In the genomic region with DNA sequence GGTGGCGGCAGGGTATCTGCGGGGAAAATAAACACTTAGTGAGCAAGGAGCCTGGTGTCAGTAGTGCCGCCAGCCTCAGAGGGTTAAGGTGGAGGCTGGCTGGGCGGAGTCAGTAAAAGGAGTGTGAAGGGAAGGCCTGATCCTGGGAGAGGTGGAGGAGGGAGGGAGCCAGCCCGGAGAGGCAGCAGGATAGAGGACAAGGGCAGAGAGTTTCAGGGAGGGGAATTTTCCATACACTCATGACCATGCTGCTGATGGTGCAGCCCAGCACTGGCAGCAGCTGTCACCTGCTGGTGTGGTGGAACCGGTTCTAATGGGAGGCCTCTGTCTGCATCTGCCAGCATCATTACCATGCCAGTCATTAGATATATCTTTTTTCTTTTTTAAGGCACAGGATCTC, we compare ENCODE assay signal across 22 cellular contexts. TPM values are rescaled to one million over a fixed set of nuclear protein-coding genes. Genes with fewer than 3 reads are reported as not detected.
A peak's percentile ranks its signal among the peaks of the same experiment; 100 is the strongest.
DNase-seq lines count a peak whose midpoint lies in the region; ATAC-seq and TF ChIP-seq lines count a peak whose summit lies in the region.
"Had no signal": no experiment of that assay in that cellular context is flagged by ENCODE, and none has a peak within 500 bp of the region (broad histone marks: within the 10 kb centered on the region; RNA-seq: fewer than 3 reads in every experiment).

No MANE protein-coding gene starts in this region.

- peak; percentile 79 for ATAC-seq in GM23338
- peak; percentile 76 for ATAC-seq in mucosa of descending colon
- no peak for ATAC-seq in HG03432 (IDR thresholded peaks at IDR 0.05; ENCODE audit: unreplicated experiment)
- ATAC-seq in HG03520 (IDR thresholded peaks at IDR 0.05; ENCODE audit: unreplicated experiment) = no peak
- ATAC-seq in stimulated activated memory B cell treated with anti-CD40 and anti-IgM and Interleukin-4, amounts not matched to agents 10 μg/mL and 1 μg/mL and 100 μg/mL, for 72 hours = no peak
- ATAC-seq: right cardiac atrium had no signal

- H3K27me3 ChIP-seq in GM23338 (ENCODE audit: insufficient read depth) = no peaks in the 10 kb centered on the region
- H3K27me3 ChIP-seq in endodermal cell (ENCODE audit: control insufficient read depth, insufficient read depth, low read length, poor library complexity, severe bottlenecking) = no peaks in the 10 kb centered on the region

- H3K9me3 Mint-ChIP-seq in GM23338 (no peaks in the 10 kb centered on the region), endodermal cell (no peaks in the 10 kb centered on the region)
- no peaks in the 10 kb centered on the region for H3K9me3 Mint-ChIP-seq in stimulated activated memory B cell treated with anti-CD40 and anti-IgM and Interleukin-4, amounts not matched to agents 10 μg/mL and 1 μg/mL and 100 μg/mL, for 72 hours
- H3K9me3 Mint-ChIP-seq: memory B cell; T-helper 2 cell treated with Interferon-gamma antibody and Interleukin-4, amounts not matched to agents 5 μg/mL and 100 μg/mL, for 36 hours had no signal

- H3K79me2 ChIP-seq in GM23338 (replicated peaks; ENCODE audit: insufficient read depth) = no peaks in the 10 kb centered on the region

- H3F3A ChIP-seq in GM23338 (replicated peaks; ENCODE audit: low read depth) = no peaks in the 10 kb centered on the region; the same call in 1 of the 2 replicates

- H3K9me3 ChIP-seq in endodermal cell (ENCODE audit: control insufficient read depth, low read length) = no peaks in the 10 kb centered on the region
- no peaks in the 10 kb centered on the region for H3K9me3 ChIP-seq in mucosa of descending colon

- H4K20me1 ChIP-seq in GM23338 (replicated peaks; ENCODE audit: insufficient read depth) = no peaks in the 10 kb centered on the region

- H3K36me3 Mint-ChIP-seq in GM23338 (ENCODE audit: low read depth) (no peaks in the 10 kb centered on the region), endodermal cell (ENCODE audit: low read depth) (no peaks in the 10 kb centered on the region)
- no peaks in the 10 kb centered on the region for H3K36me3 Mint-ChIP-seq in stimulated activated memory B cell treated with anti-CD40 and anti-IgM and Interleukin-4, amounts not matched to agents 10 μg/mL and 1 μg/mL and 100 μg/mL, for 72 hours
- H3K36me3 Mint-ChIP-seq: immature natural killer cell, memory B cell had no signal

- intact Hi-C loops in mucosa of descending colon (cut with DNase I, micrococcal nuclease) = no loop called here

- H3K4me3 ChIP-seq in GM23338 = no peak overlapping the region
- no peak overlapping the region for H3K4me3 ChIP-seq in endodermal cell (ENCODE audit: low read length)
- no peak overlapping the region for H3K4me3 ChIP-seq in mucosa of descending colon

- DNase-seq in GM23338 (ENCODE audit: low spot score) (no peak), NCI-H2171 (lab: John Stamatoyannopoulos, UW) (peak; percentile 27), endodermal cell (peak; percentile 79), mucosa of descending colon (peak in 1 of 3 donors; percentile 25), activated gamma-delta T cell (lab: John Stamatoyannopoulos, UW) (no peak)
- DNase-seq: activated CD8-positive, alpha-beta memory T cell treated with anti-CD3 and anti-CD28 coated beads, Interleukin-2, amount 50 U/mL, for 4 hours; activated naive CD4-positive, alpha-beta T cell; aorta; COR-L47; GDM1; immature natural killer cell; MM.1S; NCI-H2029 treated with DMSO at 0.1 percent for 48 hours; nucleus accumbens; right cardiac atrium; SHP77 treated with DMSO at 0.1 percent for 48 hours had no signal

- no peaks in the 10 kb centered on the region for H3K9me2 ChIP-seq in GM23338 (ENCODE audit: insufficient read depth)

- WGBS in endodermal cell (ENCODE audit: insufficient coverage in 1 of 2, insufficient read length in 1 of 2), 2 experiments = 67 to 76% methylated on average over 5 to 6 of the region's 6 CpGs

- no peak overlapping the region for H3K4me2 ChIP-seq in GM23338

- H3K36me3 ChIP-seq in GM23338 (ENCODE audit: insufficient read depth) = no peaks in the 10 kb centered on the region
- H3K36me3 ChIP-seq in endodermal cell (ENCODE audit: control insufficient read depth, insufficient read depth, low read length) = no peaks in the 10 kb centered on the region
- no peaks in the 10 kb centered on the region for H3K36me3 ChIP-seq in mucosa of descending colon (ENCODE audit: low read depth)

- H3K4me1 Mint-ChIP-seq in GM23338 = peaks cover 6% of the 10 kb centered on the region
- peaks cover 6% of the 10 kb centered on the region for H3K4me1 Mint-ChIP-seq in endodermal cell
- no peaks in the 10 kb centered on the region for H3K4me1 Mint-ChIP-seq in stimulated activated memory B cell treated with anti-CD40 and anti-IgM and Interleukin-4, amounts not matched to agents 10 μg/mL and 1 μg/mL and 100 μg/mL, for 72 hours
- H3K4me1 Mint-ChIP-seq: immature natural killer cell, memory B cell had no signal

- H3K4me1 ChIP-seq in GM23338 (ENCODE audit: insufficient read depth) (no peaks in the 10 kb centered on the region), endodermal cell (ENCODE audit: control insufficient read depth, insufficient read depth, low read length) (peaks cover 5% of the 10 kb centered on the region), mucosa of descending colon (ENCODE audit: low read depth) (no peaks in the 10 kb centered on the region)

- no peak overlapping the region for H3K4me3 Mint-ChIP-seq in GM23338
- no peak overlapping the region for H3K4me3 Mint-ChIP-seq in endodermal cell
- H3K4me3 Mint-ChIP-seq in stimulated activated memory B cell treated with anti-CD40 and anti-IgM and Interleukin-4, amounts not matched to agents 10 μg/mL and 1 μg/mL and 100 μg/mL, for 72 hours = no peak overlapping the region
- H3K4me3 Mint-ChIP-seq: immature natural killer cell; memory B cell; T-helper 2 cell treated with Interferon-gamma antibody and Interleukin-4, amounts not matched to agents 5 μg/mL and 100 μg/mL, for 36 hours had no signal

- H2AFZ ChIP-seq in GM23338 = peak overlapping the region; percentile 93

- H3K9ac ChIP-seq in endodermal cell (ENCODE audit: extremely low read depth, low read length, poor library complexity, severe bottlenecking) = no peak overlapping the region

- H3K27ac Mint-ChIP-seq in GM23338 (no peak overlapping the region; the same call in 1 of the 2 replicates), endodermal cell (no peak overlapping the region)
- H3K27ac Mint-ChIP-seq in stimulated activated memory B cell treated with anti-CD40 and anti-IgM and Interleukin-4, amounts not matched to agents 10 μg/mL and 1 μg/mL and 100 μg/mL, for 72 hours = no peak overlapping the region
- H3K27ac Mint-ChIP-seq: immature natural killer cell; memory B cell; T-helper 2 cell treated with Interferon-gamma antibody and Interleukin-4, amounts not matched to agents 5 μg/mL and 100 μg/mL, for 36 hours had no signal

- H3K27me3 Mint-ChIP-seq in GM23338 (ENCODE audit: insufficient read depth, low read depth, poor library complexity) = peaks cover 21% of the 10 kb centered on the region
- H3K27me3 Mint-ChIP-seq in endodermal cell (ENCODE audit: insufficient read depth) = no peaks in the 10 kb centered on the region
- H3K27me3 Mint-ChIP-seq in stimulated activated memory B cell treated with anti-CD40 and anti-IgM and Interleukin-4, amounts not matched to agents 10 μg/mL and 1 μg/mL and 100 μg/mL, for 72 hours = no peaks in the 10 kb centered on the region

- H3K27ac ChIP-seq in GM23338 (ENCODE audit: low read depth) = no peak overlapping the region
- H3K27ac ChIP-seq in endodermal cell (ENCODE audit: low read depth, low read length) = no peak overlapping the region

- no peak for TF ChIP-seq CTCF in GM23338 (conservative IDR thresholded peaks at IDR 0.05; ENCODE audit: low read depth in 2 of 2)
- TF ChIP-seq CTCF in endodermal cell (conservative IDR thresholded peaks at IDR 0.05) = no peak
- TF ChIP-seq CTCF in mucosa of descending colon (IDR thresholded peaks at IDR 0.05) = no peak

TF ChIP-seq in GM23338, 12 proteins besides CTCF, POLR2A, EP300 and RAD21:
- TF ChIP-seq JUNB (IDR thresholded peaks at IDR 0.05; ENCODE audit: unreplicated experiment) = no peak
- TF ChIP-seq NANOG (IDR thresholded peaks at IDR 0.05; ENCODE audit: borderline replicate concordance) = no peak
- TF ChIP-seq, protein P1, sequence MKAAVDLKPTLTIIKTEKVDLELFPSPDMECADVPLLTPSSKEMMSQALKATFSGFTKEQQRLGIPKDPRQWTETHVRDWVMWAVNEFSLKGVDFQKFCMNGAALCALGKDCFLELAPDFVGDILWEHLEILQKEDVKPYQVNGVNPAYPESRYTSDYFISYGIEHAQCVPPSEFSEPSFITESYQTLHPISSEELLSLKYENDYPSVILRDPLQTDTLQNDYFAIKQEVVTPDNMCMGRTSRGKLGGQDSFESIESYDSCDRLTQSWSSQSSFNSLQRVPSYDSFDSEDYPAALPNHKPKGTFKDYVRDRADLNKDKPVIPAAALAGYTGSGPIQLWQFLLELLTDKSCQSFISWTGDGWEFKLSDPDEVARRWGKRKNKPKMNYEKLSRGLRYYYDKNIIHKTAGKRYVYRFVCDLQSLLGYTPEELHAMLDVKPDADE (IDR thresholded peaks at IDR 0.05) = no peak

RNA-seq across cellular contexts. Expression of a gene that starts 2.0 kb away (rescaled TPM):
- not detected in 2 replicates for total RNA-seq in GM23338 (2014; rRNA removed; shearing (Covaris generic))
- polyA plus RNA-seq in GM23338 (2016; fragmentation: Nextera tagmentation; extraction: Ambion mirVana) = not detected in 2 replicates
- not detected for total RNA-seq in endodermal cell
- polyA plus RNA-seq in endodermal cell (2013, experiment 1 of 2) = not detected
- not detected for polyA plus RNA-seq in endodermal cell (2013, experiment 2 of 2)
- not detected for total RNA-seq in mucosa of descending colon
- total RNA-seq: aorta, right cardiac atrium, subcutaneous adipose tissue had no signal
- polyA plus RNA-seq: aorta, immature natural killer cell, right cardiac atrium had no signal

Comparison
In these comparisons a context has a peak if more than half of its experiments do, and no peak if none do; other contexts are left out.
1. ATAC-seq: peak in GM23338 (single experiment) and mucosa of descending colon (single experiment); none in HG03432 (single experiment), HG03520 (single experiment) and stimulated activated memory B cell treated with anti-CD40 and anti-IgM and Interleukin-4, amounts not matched to agents 10 μg/mL and 1 μg/mL and 100 μg/mL, for 72 hours (single experiment).
2. DNase-seq: peak in NCI-H2171 (single experiment) and endodermal cell (single experiment); none in GM23338 (single experiment) and activated gamma-delta T cell (single experiment).